16 cellular contexts compared by ENCODE assay signal in genomic region chr18:21933931-21934765, GRCh38.
"Had no signal": no experiment of that assay in that cellular context is flagged by ENCODE, and none has a peak within 500 bp of the region (broad histone marks: within the 10 kb centered on the region; RNA-seq: fewer than 3 reads in every experiment).

No MANE protein-coding gene starts in this region.

- DNase-seq: activated B cell treated with CpG ODN at 0.5 μM for 24 hours; activated CD4-positive, alpha-beta T cell treated with anti-CD3 and anti-CD28 coated beads, Interleukin-2, amount 10 ng/mL, durations not matched to agents 7 days and 5 days; activated naive CD4-positive, alpha-beta T cell treated with anti-CD3 and anti-CD28 coated beads, Interleukin-2, amount 50 U/mL, for 16 hours; adrenal gland; effector memory CD8-positive, alpha-beta T cell; hippocampal formation; natural killer cell; nucleus accumbens; spleen; stimulated activated CD4-positive, alpha-beta T cell treated with anti-CD3 and anti-CD28 coated beads, Interleukin-1b, Interleukin-23, amount 100 ng/mL, for 48 hours; T-helper 1 cell; transverse colon had no signal

- H3K27ac Mint-ChIP-seq: activated B cell treated with CpG ODN at 0.5 μM for 24 hours; activated CD4-positive, alpha-beta T cell treated with anti-CD3 and anti-CD28 coated beads, Interleukin-2, amount 10 ng/mL, durations not matched to agents 7 days and 5 days; activated T-helper 2 cell treated with anti-CD3 and anti-CD28 coated beads, Interferon-gamma antibody, Interleukin-2, Interleukin-4, amounts not matched to agents 10 μg/mL and 5 μg/mL and 100 μg/mL, durations not matched to agents 14 hours and 24 hours and 36 hours; effector memory CD8-positive, alpha-beta T cell; natural killer cell; stimulated activated memory B cell treated with anti-CD40 and anti-IgM and Interleukin-4, amounts not matched to agents 10 μg/mL and 1 μg/mL and 100 μg/mL, for 72 hours had no signal

- ATAC-seq: effector memory CD8-positive, alpha-beta T cell; natural killer cell; sciatic nerve; stimulated activated memory B cell treated with anti-CD40 and anti-IgM and Interleukin-4, amounts not matched to agents 10 μg/mL and 1 μg/mL and 100 μg/mL, for 72 hours had no signal

- H3K4me1 ChIP-seq: adrenal gland, prostate gland, transverse colon had no signal

- H3K36me3 ChIP-seq: adrenal gland, prostate gland, spleen, transverse colon had no signal

- H3K27me3 Mint-ChIP-seq: activated CD4-positive, alpha-beta T cell treated with anti-CD3 and anti-CD28 coated beads, Interleukin-2, amount 10 ng/mL, durations not matched to agents 7 days and 5 days had no signal

- H3K27ac ChIP-seq: adrenal gland, prostate gland, transverse colon had no signal

- H3K9me3 Mint-ChIP-seq: activated B cell treated with CpG ODN at 0.5 μM for 24 hours; activated CD4-positive, alpha-beta T cell treated with anti-CD3 and anti-CD28 coated beads, Interleukin-2, amount 10 ng/mL, durations not matched to agents 7 days and 5 days; activated T-helper 2 cell treated with anti-CD3 and anti-CD28 coated beads, Interferon-gamma antibody, Interleukin-2, Interleukin-4, amounts not matched to agents 10 μg/mL and 5 μg/mL and 100 μg/mL, durations not matched to agents 14 hours and 24 hours and 36 hours; effector memory CD8-positive, alpha-beta T cell; natural killer cell; stimulated activated memory B cell treated with anti-CD40 and anti-IgM and Interleukin-4, amounts not matched to agents 10 μg/mL and 1 μg/mL and 100 μg/mL, for 72 hours had no signal

- H3K4me1 Mint-ChIP-seq: activated B cell treated with CpG ODN at 0.5 μM for 24 hours; activated CD4-positive, alpha-beta T cell treated with anti-CD3 and anti-CD28 coated beads, Interleukin-2, amount 10 ng/mL, durations not matched to agents 7 days and 5 days; natural killer cell; stimulated activated memory B cell treated with anti-CD40 and anti-IgM and Interleukin-4, amounts not matched to agents 10 μg/mL and 1 μg/mL and 100 μg/mL, for 72 hours had no signal

- H3K9me3 ChIP-seq: adrenal gland, prostate gland, spleen, transverse colon had no signal

- H3K36me3 Mint-ChIP-seq: natural killer cell; stimulated activated memory B cell treated with anti-CD40 and anti-IgM and Interleukin-4, amounts not matched to agents 10 μg/mL and 1 μg/mL and 100 μg/mL, for 72 hours had no signal

- H3K4me3 ChIP-seq: adrenal gland, prostate gland, spleen, transverse colon had no signal

- H3K4me3 Mint-ChIP-seq: activated B cell treated with CpG ODN at 0.5 μM for 24 hours; activated CD4-positive, alpha-beta T cell treated with anti-CD3 and anti-CD28 coated beads, Interleukin-2, amount 10 ng/mL, durations not matched to agents 7 days and 5 days; effector memory CD8-positive, alpha-beta T cell; natural killer cell; stimulated activated memory B cell treated with anti-CD40 and anti-IgM and Interleukin-4, amounts not matched to agents 10 μg/mL and 1 μg/mL and 100 μg/mL, for 72 hours had no signal

- H3K27me3 ChIP-seq: adrenal gland, spleen, transverse colon had no signal
